In genomic region chr12:12736759-12737676, GRCh38 we compare ENCODE assay signal across 8 cellular contexts. TPM values are rescaled to one million over a fixed set of nuclear protein-coding genes. Genes with fewer than 3 reads are reported as not detected.
DNase-seq lines count a peak whose midpoint lies in the region; ATAC-seq, FAIRE-seq and TF ChIP-seq lines count a peak whose summit lies in the region.

No MANE protein-coding gene starts in this region.

- no peak overlapping the region for H2AFZ ChIP-seq in HepG2 (ENCODE audit: low read length)

- H3K4me1 Mint-ChIP-seq in T-helper 17 cell = peaks cover 30% of the 10 kb centered on the region

- POLR2A ChIA-PET in HepG2 (lab: Yijun Ruan, JAX) = interaction anchor here (1.1 to 3.9 kb wide), 7 partner anchors 9 to 21 kb away, joined by 3 to 31 read pairs (median 5); no protein-coding TSS in a partner anchor

- ATAC-seq in HG03571 (IDR thresholded peaks at IDR 0.05; ENCODE audit: unreplicated experiment) (peak; percentile 79), T-helper 17 cell (peak; percentile 84), HepG2 (peak; percentile 83)

- 69% methylated on average over 9 of the region's 9 CpGs for WGBS in HepG2 (ENCODE audit: low lambda C conversion rate)
- 29% methylated on average over 9 of the region's 9 CpGs for WGBS in suprapubic skin

- H3K4me3 ChIP-seq in HepG2 (replicated peaks in 1 of 3; ENCODE audit: insufficient read depth in 1 of 3, low read depth in 2 of 3, low read length in 3 of 3) = no peak overlapping the region
- H3K4me3 ChIP-seq in suprapubic skin = peak overlapping the region; percentile 22

- H3K36me3 Mint-ChIP-seq in T-helper 17 cell (ENCODE audit: low read depth) = peaks cover 4% of the 10 kb centered on the region

- H3K9ac ChIP-seq in HepG2 (ENCODE audit: insufficient read depth, low read depth, low read length) = no peak overlapping the region

- in situ Hi-C loops in HepG2 (cut with HindIII; ENCODE audit: extremely low pct_ligation_motif_present, low pct_unique_long_range_greater_than_20kb) = no loop called here

- FAIRE-seq in HepG2 (lab: Jason Lieb, UNC) = peak; percentile 18

- H3K36me3 ChIP-seq in HepG2 (replicated peaks in 1 of 2; ENCODE audit: control insufficient read depth in 1 of 2, insufficient read depth in 2 of 2, low read length in 2 of 2) = no peaks in the 10 kb centered on the region
- no peaks in the 10 kb centered on the region for H3K36me3 ChIP-seq in suprapubic skin

- H3K27ac Mint-ChIP-seq in T-helper 17 cell = peak overlapping the region; percentile 95

- CTCF ChIA-PET in HepG2 (lab: Yijun Ruan, JAX; ENCODE audit: low intra/inter-chr PET ratio, low total read pairs) = interaction anchor here (0.9 to 1.4 kb wide), 2 partner anchors 22 to 361 kb away, joined by 4 read pairs; no protein-coding TSS in a partner anchor

- TF ChIP-seq POLR2A in HepG2 (IDR thresholded peaks at IDR 0.05; ENCODE audit: insufficient read depth in 1 of 2, low read depth in 2 of 2, low read length in 2 of 2) (no peak), suprapubic skin (IDR thresholded peaks at IDR 0.05) (no peak)

- no peak overlapping the region; the same call in 1 of the 2 replicates for H3K4me2 ChIP-seq in HepG2 (ENCODE audit: low read depth, low read length)

- no peaks in the 10 kb centered on the region for H3K27me3 ChIP-seq in HepG2 (ENCODE audit: control insufficient read depth in 1 of 2, insufficient read depth in 2 of 2, low read length in 2 of 2)
- no peaks in the 10 kb centered on the region for H3K27me3 ChIP-seq in suprapubic skin

- DNase-seq in Daoy (ENCODE audit: low read depth) = peak; percentile 36
- peak; percentile 63 for DNase-seq in GM20000 (ENCODE audit: low spot score)
- DNase-seq in T-helper 17 cell = peak in 1 of 3 donors; percentile 17
- DNase-seq in cerebellar cortex (ENCODE audit: low spot score) = peak; percentile 50
- no peak for DNase-seq in HepG2 (ENCODE audit: low spot score)
- DNase-seq in suprapubic skin (ENCODE audit: low spot score in 2 of 2) = no peak
- no peak for DNase-seq in NCI-H2081 treated with DMSO at 0.1 percent for 48 hours (lab: John Stamatoyannopoulos, UW)

- no peak overlapping the region for H3K27ac ChIP-seq in HepG2 (ENCODE audit: extremely low read length, insufficient read depth, low read length)
- peak overlapping the region; percentile 70 for H3K27ac ChIP-seq in suprapubic skin

- no peaks in the 10 kb centered on the region for H3K27me3 Mint-ChIP-seq in T-helper 17 cell

- H3K9me3 ChIP-seq in T-helper 17 cell (ENCODE audit: control insufficient read depth, low read length, poor library complexity, severe bottlenecking) (no peaks in the 10 kb centered on the region), HepG2 (ENCODE audit: low read length) (no peaks in the 10 kb centered on the region), suprapubic skin (no peaks in the 10 kb centered on the region)

- peak overlapping the region; percentile 81 for H3K4me3 Mint-ChIP-seq in T-helper 17 cell

- H4K20me1 ChIP-seq in HepG2 (ENCODE audit: insufficient read depth, low read length) = no peaks in the 10 kb centered on the region

- no peak for TF ChIP-seq RAD21 in HepG2 (CRISPR knock-in tag; IDR thresholded peaks at IDR 0.05)

- intact Hi-C loops in HepG2 (cut with micrococcal nuclease; ENCODE audit: unreplicated experiment) = no loop called here

- BruUV-seq in HepG2 (replicated peaks; lab: Mats Ljungman, UMichigan) = no TSS peak

- no peak for TF ChIP-seq EP300 in HepG2 (IDR thresholded peaks at IDR 0.05; ENCODE audit: low read depth in 2 of 2, low read length in 2 of 2)
- no peak for TF ChIP-seq EP300 in HepG2 (CRISPR knock-in tag; IDR thresholded peaks at IDR 0.05; ENCODE audit: borderline replicate concordance)
- no peak for TF ChIP-seq EP300 in suprapubic skin (IDR thresholded peaks at IDR 0.05)

- TF ChIP-seq CTCF in GM20000 (IDR thresholded peaks at IDR 0.05; ENCODE audit: extremely low read depth, missing control alignments) (no peak), HepG2 (CRISPR knock-in tag; IDR thresholded peaks at IDR 0.05) (peak; percentile 42; the same call in 1 of the 2 replicates), suprapubic skin (IDR thresholded peaks at IDR 0.05) (peak; percentile 50 to 53)

- no peaks in the 10 kb centered on the region for H3K79me2 ChIP-seq in HepG2 (ENCODE audit: insufficient read depth, low read length)

- H3K4me1 ChIP-seq in HepG2 (ENCODE audit: insufficient read depth, low read length) = peaks cover 33% of the 10 kb centered on the region
- peaks cover 40% of the 10 kb centered on the region for H3K4me1 ChIP-seq in suprapubic skin

RNA-seq across cellular contexts. Expression of gene CDKN1B, which starts 19.9 kb away (rescaled TPM):
- total RNA-seq in Daoy (2014; rRNA removed; shearing (Covaris generic)) = 29.7 and 41.9 TPM in 2 replicates
- total RNA-seq in T-helper 17 cell (100 to 1,000 TPM; 202 to 252 TPM), HepG2 (2016; rRNA removed; fragmentation: Illumina TruSeq; extraction: Trizol) (37.2 and 39.6 TPM in 2 replicates), suprapubic skin (10 to 100 TPM; 37.8 to 71.9 (median 46.9) TPM)
- 7.8 TPM in 2 replicates for total RNA-seq in HepG2 (2016; cell fraction: cytosol; rRNA removed; fragmentation: Illumina TruSeq; extraction: Trizol; ENCODE audit: low read depth)
- total RNA-seq in HepG2 (2016; cell fraction: insoluble cytoplasmic fraction; rRNA removed; fragmentation: Illumina TruSeq; extraction: Trizol) = 39.5 and 39.9 TPM in 2 replicates
- total RNA-seq in HepG2 (2016; cell fraction: membrane; rRNA removed; fragmentation: Illumina TruSeq; extraction: Trizol) = 22.3 and 22.5 TPM in 2 replicates
- total RNA-seq in HepG2 (2016; cell fraction: nucleus; rRNA removed; fragmentation: Illumina TruSeq; extraction: Trizol) = 31.7 and 35.6 TPM in 2 replicates
- 18.8 and 20.1 TPM in 2 replicates for polyA plus RNA-seq in HepG2 (2011; rRNA removed)
- polyA plus RNA-seq in HepG2 (2011; cell fraction: cytosol; rRNA removed) = 14.5 and 17.0 TPM in 2 replicates
- polyA plus RNA-seq in HepG2 (2011; cell fraction: nucleus; rRNA removed) = 9.6 and 9.9 TPM in 2 replicates
- polyA plus RNA-seq in HepG2 (2012) = 30.9 and 36.9 TPM in 2 replicates
- polyA plus RNA-seq in HepG2 (2016; cell fraction: cytosol; fragmentation: Illumina TruSeq; extraction: Trizol; ENCODE audit: low read depth) = 3.1 TPM in 2 replicates
- 48.4 and 51.0 TPM in 2 replicates for polyA plus RNA-seq in HepG2 (2016; cell fraction: insoluble cytoplasmic fraction; fragmentation: Illumina TruSeq; extraction: Trizol; ENCODE audit: low read depth)
- polyA plus RNA-seq in HepG2 (2016; cell fraction: membrane; fragmentation: Illumina TruSeq; extraction: Trizol; ENCODE audit: low read depth) = 11.6 TPM in 2 replicates
- polyA plus RNA-seq in HepG2 (2016; cell fraction: nucleus; fragmentation: Illumina TruSeq; extraction: Trizol; ENCODE audit: insufficient read depth, low read depth) = 40.3 and 40.5 TPM in 2 replicates
- polyA minus RNA-seq in HepG2 (2011; rRNA and poly(A)+ RNA removed; ENCODE audit: low replicate concordance) = 10.2 and 11.3 TPM in 2 replicates
- polyA minus RNA-seq in HepG2 (2011; cell fraction: cytosol; rRNA and poly(A)+ RNA removed) = 18.2 and 23.5 TPM in 2 replicates
- 27.1 and 37.2 TPM in 2 replicates for polyA minus RNA-seq in HepG2 (2011; cell fraction: nucleus; rRNA and poly(A)+ RNA removed)

RNA-seq across cellular contexts. Expression of gene GPR19, which starts 41.0 kb away (rescaled TPM):
- 0.40 TPM in 1 of 2 replicates, not detected in the other for total RNA-seq in Daoy (2014; rRNA removed; shearing (Covaris generic))
- total RNA-seq in T-helper 17 cell (1 to 10 TPM; 2.0 to 2.1 TPM), HepG2 (2016; rRNA removed; fragmentation: Illumina TruSeq; extraction: Trizol) (1.2 and 1.4 TPM in 2 replicates), suprapubic skin (under 1 TPM in 1 of 4 donors, not detected in 3; 0.42 TPM)
- total RNA-seq in HepG2 (2016; cell fraction: cytosol; rRNA removed; fragmentation: Illumina TruSeq; extraction: Trizol; ENCODE audit: low read depth) = 1.2 TPM in 1 of 2 replicates, not detected in the other
- 1.3 TPM in 2 replicates for total RNA-seq in HepG2 (2016; cell fraction: insoluble cytoplasmic fraction; rRNA removed; fragmentation: Illumina TruSeq; extraction: Trizol)
- total RNA-seq in HepG2 (2016; cell fraction: membrane; rRNA removed; fragmentation: Illumina TruSeq; extraction: Trizol) = 1.00 and 1.5 TPM in 2 replicates
- 0.99 and 1.4 TPM in 2 replicates for total RNA-seq in HepG2 (2016; cell fraction: nucleus; rRNA removed; fragmentation: Illumina TruSeq; extraction: Trizol)
- 1.5 and 2.0 TPM in 2 replicates for polyA plus RNA-seq in HepG2 (2011; rRNA removed)
- 0.97 and 1.0 TPM in 2 replicates for polyA plus RNA-seq in HepG2 (2011; cell fraction: cytosol; rRNA removed)
- 4.7 and 5.3 TPM in 2 replicates for polyA plus RNA-seq in HepG2 (2011; cell fraction: nucleus; rRNA removed)
- polyA plus RNA-seq in HepG2 (2012) = 0.60 and 2.4 TPM in 2 replicates
- polyA plus RNA-seq in HepG2 (2016; cell fraction: cytosol; fragmentation: Illumina TruSeq; extraction: Trizol; ENCODE audit: low read depth) = 0.41 and 0.74 TPM in 2 replicates
- 0.99 and 1.1 TPM in 2 replicates for polyA plus RNA-seq in HepG2 (2016; cell fraction: insoluble cytoplasmic fraction; fragmentation: Illumina TruSeq; extraction: Trizol; ENCODE audit: low read depth)
- 1.0 and 1.8 TPM in 2 replicates for polyA plus RNA-seq in HepG2 (2016; cell fraction: membrane; fragmentation: Illumina TruSeq; extraction: Trizol; ENCODE audit: low read depth)
- polyA plus RNA-seq in HepG2 (2016; cell fraction: nucleus; fragmentation: Illumina TruSeq; extraction: Trizol; ENCODE audit: insufficient read depth, low read depth) = 4.4 and 4.9 TPM in 2 replicates
- polyA minus RNA-seq in HepG2 (2011; rRNA and poly(A)+ RNA removed; ENCODE audit: low replicate concordance) = 1.8 TPM in 1 of 2 replicates, not detected in the other
- polyA minus RNA-seq in HepG2 (2011; cell fraction: cytosol; rRNA and poly(A)+ RNA removed) = 0.69 TPM in 1 of 2 replicates, not detected in the other
- 1.9 and 2.9 TPM in 2 replicates for polyA minus RNA-seq in HepG2 (2011; cell fraction: nucleus; rRNA and poly(A)+ RNA removed)

RNA-seq across cellular contexts. Expression of gene APOLD1, which starts 48.4 kb away (rescaled TPM):
- total RNA-seq in Daoy (2014; rRNA removed; shearing (Covaris generic)) = 8.4 and 10.2 TPM in 2 replicates
- 1 to 10 TPM; 3.1 to 5.1 TPM for total RNA-seq in T-helper 17 cell
- total RNA-seq in HepG2 (2016; rRNA removed; fragmentation: Illumina TruSeq; extraction: Trizol) = 0.20 TPM in 1 of 2 replicates, not detected in the other
- 0.10 TPM in 1 of 2 replicates, not detected in the other for total RNA-seq in HepG2 (2016; cell fraction: cytosol; rRNA removed; fragmentation: Illumina TruSeq; extraction: Trizol; ENCODE audit: low read depth)
- total RNA-seq in HepG2 (2016; cell fraction: insoluble cytoplasmic fraction; rRNA removed; fragmentation: Illumina TruSeq; extraction: Trizol) = 0.06 and 0.13 TPM in 2 replicates
- 0.06 and 0.48 TPM in 2 replicates for total RNA-seq in HepG2 (2016; cell fraction: membrane; rRNA removed; fragmentation: Illumina TruSeq; extraction: Trizol)
- 0.09 and 0.37 TPM in 2 replicates for total RNA-seq in HepG2 (2016; cell fraction: nucleus; rRNA removed; fragmentation: Illumina TruSeq; extraction: Trizol)
- 0.16 and 0.84 TPM in 2 replicates for polyA plus RNA-seq in HepG2 (2011; rRNA removed)
- polyA plus RNA-seq in HepG2 (2011; cell fraction: cytosol; rRNA removed) = 0.05 and 0.30 TPM in 2 replicates
- polyA plus RNA-seq in HepG2 (2011; cell fraction: nucleus; rRNA removed) = 0.13 and 0.14 TPM in 2 replicates
- 0.19 and 0.62 TPM in 2 replicates for polyA plus RNA-seq in HepG2 (2012)
- 0.25 and 0.29 TPM in 2 replicates for polyA plus RNA-seq in HepG2 (2016; cell fraction: cytosol; fragmentation: Illumina TruSeq; extraction: Trizol; ENCODE audit: low read depth)
- 0.04 and 0.07 TPM in 2 replicates for polyA plus RNA-seq in HepG2 (2016; cell fraction: insoluble cytoplasmic fraction; fragmentation: Illumina TruSeq; extraction: Trizol; ENCODE audit: low read depth)
- polyA plus RNA-seq in HepG2 (2016; cell fraction: membrane; fragmentation: Illumina TruSeq; extraction: Trizol; ENCODE audit: low read depth) = not detected in 2 replicates
- polyA plus RNA-seq in HepG2 (2016; cell fraction: nucleus; fragmentation: Illumina TruSeq; extraction: Trizol; ENCODE audit: insufficient read depth, low read depth) = 1.4 TPM in 1 of 2 replicates, not detected in the other
- 0.66 and 1.8 TPM in 2 replicates for polyA minus RNA-seq in HepG2 (2011; rRNA and poly(A)+ RNA removed; ENCODE audit: low replicate concordance)
- 0.18 TPM in 1 of 2 replicates, not detected in the other for polyA minus RNA-seq in HepG2 (2011; cell fraction: cytosol; rRNA and poly(A)+ RNA removed)
- 0.50 and 1.7 TPM in 2 replicates for polyA minus RNA-seq in HepG2 (2011; cell fraction: nucleus; rRNA and poly(A)+ RNA removed)
- total RNA-seq in suprapubic skin = 10 to 100 TPM; 14.6 to 25.5 (median 16.4) TPM

Comparison
In these comparisons a context has a peak if more than half of its experiments do, and no peak if none do; other contexts are left out.
1. DNase-seq: peak in Daoy (single experiment), GM20000 (single experiment) and cerebellar cortex (single experiment); none in HepG2 (single experiment), suprapubic skin (0 of 2) and NCI-H2081 treated with DMSO at 0.1 percent for 48 hours (single experiment).
2. Peak in every context shown above with its lines, with median percentiles within 50 percentile points of each other: ATAC-seq.